In genomic region chr6:16184554-16184953, GRCh38 we compare ENCODE assay signal across 18 cellular contexts.
"Had no signal": no experiment of that assay in that cellular context is flagged by ENCODE, and none has a peak within 500 bp of the region (broad histone marks: within the 10 kb centered on the region; RNA-seq: fewer than 3 reads in every experiment).

No MANE protein-coding gene starts in this region.

- H3K4me1 ChIP-seq: foreskin keratinocyte, prostate gland, right lobe of liver had no signal

- H3K4me3 ChIP-seq: coronary artery, lung, prostate gland, right lobe of liver, spleen, testis, tibial nerve had no signal

- H3K27ac ChIP-seq: foreskin keratinocyte, parathyroid adenoma, prostate gland, right lobe of liver, spleen, testis, tibial nerve had no signal

- FAIRE-seq: endothelial cell of umbilical vein had no signal

- H3K9me3 ChIP-seq: prostate gland, right lobe of liver, testis, tibial nerve had no signal

- H3K27me3 ChIP-seq: right lobe of liver, testis, tibial nerve had no signal

- H3K36me3 ChIP-seq: prostate gland, right lobe of liver, spleen, tibial nerve had no signal

- DNase-seq: effector CD4-positive, alpha-beta T cell; midbrain; naive B cell; nephron progenitor cell; retina; spleen; stimulated activated CD4-positive, alpha-beta T cell treated with anti-CD3 and anti-CD28 coated beads, Interleukin-1b, Interleukin-23, amount 100 ng/mL, for 48 hours; stimulated activated CD4-positive, alpha-beta T cell treated with anti-CD3 and anti-CD28 coated beads, Interleukin-4, amount 100 ng/mL, for 24 hours; stimulated activated naive CD8-positive, alpha-beta T cell treated with anti-CD3 and anti-CD28 coated beads, Interleukin-15, amount 100 ng/mL, for 72 hours had no signal
